Comparison of ENCODE assay signal across 8 cellular contexts in the genomic region with DNA sequence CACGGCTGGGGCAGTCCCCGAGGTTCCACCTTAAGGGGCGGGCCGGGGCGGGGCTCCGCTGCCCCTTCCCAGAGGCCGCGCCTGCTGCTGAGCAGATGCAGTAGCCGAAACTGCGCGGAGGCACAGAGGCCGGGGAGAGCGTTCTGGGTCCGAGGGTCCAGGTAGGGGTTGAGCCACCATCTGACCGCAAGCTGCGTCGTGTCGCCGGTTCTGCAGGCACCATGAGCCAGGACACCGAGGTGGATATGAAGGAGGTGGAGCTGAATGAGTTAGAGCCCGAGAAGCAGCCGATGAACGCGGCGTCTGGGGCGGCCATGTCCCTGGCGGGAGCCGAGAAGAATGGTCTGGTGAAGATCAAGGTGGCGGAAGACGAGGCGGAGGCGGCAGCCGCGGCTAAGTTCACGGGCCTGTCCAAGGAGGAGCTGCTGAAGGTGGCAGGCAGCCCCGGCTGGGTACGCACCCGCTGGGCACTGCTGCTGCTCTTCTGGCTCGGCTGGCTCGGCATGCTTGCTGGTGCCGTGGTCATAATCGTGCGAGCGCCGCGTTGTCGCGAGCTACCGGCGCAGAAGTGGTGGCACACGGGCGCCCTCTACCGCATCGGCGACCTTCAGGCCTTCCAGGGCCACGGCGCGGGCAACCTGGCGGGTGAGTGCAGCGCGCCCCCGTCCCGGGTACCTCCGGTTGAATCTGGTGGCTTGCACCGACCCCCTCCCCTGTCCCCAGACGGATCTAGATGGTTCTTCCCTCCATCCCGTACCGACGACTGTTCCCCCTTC. TPM values are rescaled to one million over a fixed set of nuclear protein-coding genes. Genes with fewer than 3 reads are reported as not detected.
DNase-seq lines count a peak whose midpoint lies in the region; ATAC-seq and TF ChIP-seq lines count a peak whose summit lies in the region.

A gene (plus strand): TSS at position 94 of the 776 bp plus-strand sequence. CDS start 128 bp downstream, at position 222.

- H3K4me3 ChIP-seq in OCI-LY1 (ENCODE audit: low read depth, low read length, poor library complexity, severe bottlenecking) (peak within 1 kb of the TSS; percentile 72), epithelial cell of esophagus (ENCODE audit: low read length) (peak within 1 kb of the TSS; percentile 88)

- peak within 1 kb of the TSS; percentile 93 for H3K4me2 ChIP-seq in OCI-LY1 (ENCODE audit: low read length)

- no peaks in the 10 kb centered on the region for H3K9me2 ChIP-seq in OCI-LY1 (ENCODE audit: low read depth, low read length)

- peak; percentile 74 for TF ChIP-seq CTCF in OCI-LY1 (IDR thresholded peaks at IDR 0.05; ENCODE audit: low read length)
- TF ChIP-seq CTCF in epithelial cell of esophagus (IDR thresholded peaks at IDR 0.05; ENCODE audit: insufficient read depth, low read depth, low read length, missing control alignments) = peak; percentile 57

- H4K20me1 ChIP-seq in OCI-LY1 (ENCODE audit: insufficient read depth, low read length) = no peaks in the 10 kb centered on the region

- H2AFZ ChIP-seq in OCI-LY1 (ENCODE audit: low read length) = no peak within 1 kb of the TSS

- H3K4me1 ChIP-seq in OCI-LY1 (ENCODE audit: insufficient read depth, low read length, severe bottlenecking) = peaks cover 34% of the 10 kb centered on the region

- H3K27ac ChIP-seq in OCI-LY1 (ENCODE audit: low read depth, low read length, poor library complexity, severe bottlenecking) = peak within 1 kb of the TSS; percentile 85

- DNase-seq in D341Med (ENCODE audit: low spot score) (peak; percentile 87), HT-29 (ENCODE audit: low spot score) (peak; percentile 95), activated T-cell treated with anti-CD3 and anti-CD28 coated beads for 1 hour (ENCODE audit: low read depth) (peak; percentile 83), epithelial cell of esophagus (ENCODE audit: low read depth) (peak; percentile 92), mucosa of gallbladder (ENCODE audit: low spot score) (peak; percentile 90)
- peak; percentile 89 for DNase-seq in stimulated activated CD8-positive, alpha-beta memory T cell treated with anti-CD3 and anti-CD28 coated beads, Interleukin-4, amount 100 ng/mL, for 48 hours

- peak within 1 kb of the TSS; percentile 98 for H3K9ac ChIP-seq in OCI-LY1 (ENCODE audit: low read length)

- H3F3A ChIP-seq in OCI-LY1 (ENCODE audit: insufficient read depth, low read length) = no peaks in the 10 kb centered on the region

- peaks cover 80% of the 10 kb centered on the region for H3K36me3 ChIP-seq in OCI-LY1 (ENCODE audit: insufficient read depth, low read length)

- H3K27me3 ChIP-seq in OCI-LY1 (ENCODE audit: insufficient read depth, low read length) = no peaks in the 10 kb centered on the region

- H3K79me2 ChIP-seq in OCI-LY1 (ENCODE audit: insufficient read depth, low read length) = peaks cover 9% of the 10 kb centered on the region

- no peaks in the 10 kb centered on the region for H3K9me3 ChIP-seq in OCI-LY1 (ENCODE audit: low read length)

- peak; percentile 51 for ATAC-seq in GM19468 (IDR thresholded peaks at IDR 0.05; ENCODE audit: extremely low read depth, unreplicated experiment)

RNA-seq across cellular contexts. Expression of the gene that starts here (rescaled TPM):
- 418 and 438 TPM in 2 replicates for total RNA-seq in HT-29 (2014; rRNA removed; shearing (Covaris generic))
- 104 TPM for total RNA-seq in mucosa of gallbladder

Comparison
In these comparisons a context has a peak if more than half of its experiments do, and no peak if none do; other contexts are left out.
1. Peak in every context shown above with its lines: DNase-seq, ATAC-seq, H3K4me3 ChIP-seq and H3K27ac ChIP-seq.